ENCODE assay signal across 20 cellular contexts in the genomic region with DNA sequence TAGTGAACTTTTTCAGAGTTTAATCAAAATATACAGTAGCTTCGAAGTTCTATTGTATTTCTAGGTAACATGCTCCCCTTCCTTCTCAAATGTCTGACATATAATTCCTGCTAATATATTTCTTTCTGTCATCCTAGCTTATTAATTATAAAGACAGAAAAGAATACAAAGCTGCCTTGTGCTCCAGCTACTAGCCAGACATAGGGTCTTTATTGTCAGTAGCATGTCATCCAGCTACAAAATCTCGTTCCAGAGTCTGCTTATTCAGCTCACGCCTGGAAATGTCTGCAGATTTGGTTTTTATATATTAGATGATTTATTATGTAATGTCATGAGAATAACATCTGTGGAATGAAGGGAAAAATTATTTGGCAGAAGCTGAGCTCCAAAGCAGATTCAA.
"Had no signal": no experiment of that assay in that cellular context is flagged by ENCODE, and none has a peak within 500 bp of the region (broad histone marks: within the 10 kb centered on the region; RNA-seq: fewer than 3 reads in every experiment).

No MANE protein-coding gene starts in this region.

- H3K27ac Mint-ChIP-seq: dendritic cell treated with granulocyte-macrophage colony-stimulating factor and Interleukin-4, amounts not matched to agents 40 ng/mL and 50 ng/mL, for 4 days; memory B cell; natural killer cell; progenitor cell of endocrine pancreas; stimulated activated effector memory CD8-positive, alpha-beta T cell treated with anti-CD3 and anti-CD28 coated beads, Interleukin-12 subunit alpha, Interleukin-12 subunit beta, amount 100 ng/mL, for 72 hours had no signal

- H3K9me3 ChIP-seq: colonic mucosa, esophagus squamous epithelium, neutrophil, pancreas, stomach, thyroid gland, vagina had no signal

- ATAC-seq: left ventricle myocardium superior; lower lobe of right lung; natural killer cell; pancreas; sciatic nerve; stimulated activated effector memory CD8-positive, alpha-beta T cell treated with anti-CD3 and anti-CD28 coated beads, Interleukin-12 subunit alpha, Interleukin-12 subunit beta, amount 100 ng/mL, for 72 hours had no signal

- H3K4me1 ChIP-seq: colonic mucosa, esophagus squamous epithelium, lower lobe of right lung, pancreas, stomach, thyroid gland, vagina had no signal

- H3K36me3 Mint-ChIP-seq: memory B cell; stimulated activated effector memory CD8-positive, alpha-beta T cell treated with anti-CD3 and anti-CD28 coated beads, Interleukin-12 subunit alpha, Interleukin-12 subunit beta, amount 100 ng/mL, for 72 hours had no signal

- H3K27me3 Mint-ChIP-seq: dendritic cell treated with granulocyte-macrophage colony-stimulating factor and Interleukin-4, amounts not matched to agents 40 ng/mL and 50 ng/mL, for 4 days; memory B cell; progenitor cell of endocrine pancreas had no signal

- DNase-seq: colonic mucosa; effector memory CD4-positive, alpha-beta T cell; esophagus squamous epithelium; left ventricle myocardium superior; lower lobe of right lung; natural killer cell; pancreas; stimulated activated CD4-positive, alpha-beta T cell treated with anti-CD3 and anti-CD28 coated beads, Interleukin-2, amount 100 ng/mL, for 24 hours; stimulated activated CD4-positive, alpha-beta T cell treated with anti-CD3 and anti-CD28 coated beads, Interleukin-4, amount 100 ng/mL, for 24 hours; stimulated activated naive CD4-positive, alpha-beta T cell treated with Interleukin-2 at 50 U/mL for 16 hours; stomach; thyroid gland; trophoblast cell had no signal

- H3K36me3 ChIP-seq: colonic mucosa, esophagus squamous epithelium, lower lobe of right lung, neutrophil, pancreas, stomach, thyroid gland, vagina had no signal

- H3K27ac ChIP-seq: colonic mucosa, esophagus squamous epithelium, lower lobe of right lung, neutrophil, pancreas, stomach, thyroid gland, vagina had no signal

- H3K4me1 Mint-ChIP-seq: memory B cell; natural killer cell; stimulated activated effector memory CD8-positive, alpha-beta T cell treated with anti-CD3 and anti-CD28 coated beads, Interleukin-12 subunit alpha, Interleukin-12 subunit beta, amount 100 ng/mL, for 72 hours had no signal

- H3K4me3 ChIP-seq: colonic mucosa, esophagus squamous epithelium, lower lobe of right lung, pancreas, stomach, thyroid gland, vagina had no signal

- H3K27me3 ChIP-seq: colonic mucosa, esophagus squamous epithelium, neutrophil, pancreas, stomach, thyroid gland, vagina had no signal

- H3K4me3 Mint-ChIP-seq: dendritic cell treated with granulocyte-macrophage colony-stimulating factor and Interleukin-4, amounts not matched to agents 40 ng/mL and 50 ng/mL, for 4 days; memory B cell; natural killer cell; stimulated activated effector memory CD8-positive, alpha-beta T cell treated with anti-CD3 and anti-CD28 coated beads, Interleukin-12 subunit alpha, Interleukin-12 subunit beta, amount 100 ng/mL, for 72 hours had no signal
